ENCODE assay signal across 9 cellular contexts in genomic region chr3:79767953-79768282, GRCh38. TPM values are rescaled to one million over a fixed set of nuclear protein-coding genes. Genes with fewer than 3 reads are reported as not detected.
DNase-seq lines count a peak whose midpoint lies in the region; ATAC-seq and TF ChIP-seq lines count a peak whose summit lies in the region.
"Had no signal": no experiment of that assay in that cellular context is flagged by ENCODE, and none has a peak within 500 bp of the region (broad histone marks: within the 10 kb centered on the region; RNA-seq: fewer than 3 reads in every experiment).

ROBO1 (minus strand) TSS chr3:79767998.

- H2AFZ ChIP-seq in parathyroid adenoma = no peak within 1 kb of the TSS

- no peaks in the 10 kb centered on the region for H3K9me3 ChIP-seq in parathyroid adenoma (ENCODE audit: control insufficient read depth, low read length)
- peaks cover 7% of the 10 kb centered on the region for H3K9me3 ChIP-seq in effector memory CD4-positive, alpha-beta T cell (ENCODE audit: control insufficient read depth, low read length)

- no peaks in the 10 kb centered on the region for H3K27me3 ChIP-seq in parathyroid adenoma (ENCODE audit: control insufficient read depth, insufficient read depth, low read length)
- H3K27me3 ChIP-seq in effector memory CD4-positive, alpha-beta T cell (replicated peaks; ENCODE audit: control insufficient read depth, insufficient read depth, low read length, poor library complexity, severe bottlenecking) = no peaks in the 10 kb centered on the region

- no peaks in the 10 kb centered on the region for H3K4me1 ChIP-seq in parathyroid adenoma
- H3K4me1 ChIP-seq in effector memory CD4-positive, alpha-beta T cell (ENCODE audit: control insufficient read depth, insufficient read depth, low read length, poor library complexity, severe bottlenecking) = no peaks in the 10 kb centered on the region

- ATAC-seq in GM18870 (IDR thresholded peaks at IDR 0.05; ENCODE audit: unreplicated experiment) = no peak

- H3K4me3 ChIP-seq in fibroblast of villous mesenchyme (ENCODE audit: low read depth, low read length) (no peak within 1 kb of the TSS), parathyroid adenoma (ENCODE audit: low read depth, low read length) (peak within 1 kb of the TSS; percentile 22)
- H3K4me3 ChIP-seq in effector memory CD4-positive, alpha-beta T cell (ENCODE audit: insufficient read depth, low read depth, low read length, poor library complexity, severe bottlenecking) = no peak within 1 kb of the TSS

- TF ChIP-seq CTCF in fibroblast of villous mesenchyme (IDR thresholded peaks at IDR 0.05; ENCODE audit: insufficient read depth, low read depth, low read length) (no peak), parathyroid adenoma (IDR thresholded peaks at IDR 0.05) (no peak)

- peak within 1 kb of the TSS; percentile 42 for H3K4me2 ChIP-seq in parathyroid adenoma (ENCODE audit: low read length)

- H3K27ac ChIP-seq in parathyroid adenoma = no peak within 1 kb of the TSS
- no peak within 1 kb of the TSS for H3K27ac ChIP-seq in effector memory CD4-positive, alpha-beta T cell (ENCODE audit: insufficient read depth, low read length, poor library complexity, severe bottlenecking)

- H3K9ac ChIP-seq in parathyroid adenoma = no peak within 1 kb of the TSS

- H3K79me2 ChIP-seq in parathyroid adenoma = no peaks in the 10 kb centered on the region

- DNase-seq in Daoy (ENCODE audit: low read depth) (no peak), SHP77 (lab: John Stamatoyannopoulos, UW) (peak; percentile 80 to 86), fibroblast of villous mesenchyme (ENCODE audit: low read depth) (no peak), SW480 (ENCODE audit: low spot score) (no peak), NCI-H345 (lab: John Stamatoyannopoulos, UW) (no peak)
- no peak for DNase-seq in effector memory CD4-positive, alpha-beta T cell
- DNase-seq: SIG-M5 had no signal

- no peaks in the 10 kb centered on the region for H3K36me3 ChIP-seq in parathyroid adenoma (ENCODE audit: control insufficient read depth, insufficient read depth, low read length)
- H3K36me3 ChIP-seq in effector memory CD4-positive, alpha-beta T cell (ENCODE audit: control insufficient read depth, insufficient read depth, low read length) = no peaks in the 10 kb centered on the region

RNA-seq across cellular contexts. Expression of gene ROBO1, which starts in this region (rescaled TPM):
- 17.8 and 19.5 TPM in 2 replicates for total RNA-seq in Daoy (2014; rRNA removed; shearing (Covaris generic))
- total RNA-seq in fibroblast of villous mesenchyme = 65.4 and 88.5 TPM in 2 replicates

Comparison
In these comparisons a context has a peak if more than half of its experiments do, and no peak if none do; other contexts are left out.
1. DNase-seq: peak in SHP77 (2 of 2); none in Daoy (single experiment), fibroblast of villous mesenchyme (single experiment), effector memory CD4-positive, alpha-beta T cell (0 of 3), SW480 (single experiment) and NCI-H345 (single experiment).